In genomic region chr11:102546427-102546826, GRCh38 we compare ENCODE assay signal across 12 cellular contexts. TPM values are rescaled to one million over a fixed set of nuclear protein-coding genes. Genes with fewer than 3 reads are reported as not detected.
DNase-seq lines count a peak whose midpoint lies in the region; ATAC-seq and TF ChIP-seq lines count a peak whose summit lies in the region.
"Had no signal": no experiment of that assay in that cellular context is flagged by ENCODE, and none has a peak within 500 bp of the region (broad histone marks: within the 10 kb centered on the region; RNA-seq: fewer than 3 reads in every experiment).

No MANE protein-coding gene starts in this region.

- no peaks in the 10 kb centered on the region for H3K9me3 ChIP-seq in GM23248 (ENCODE audit: low read depth)

- no peaks in the 10 kb centered on the region for H3K79me2 ChIP-seq in GM23248 (ENCODE audit: insufficient read depth)

- ATAC-seq in GM18498 (IDR thresholded peaks at IDR 0.05; ENCODE audit: unreplicated experiment) (peak; percentile 60), GM21423 (IDR thresholded peaks at IDR 0.05; ENCODE audit: unreplicated experiment) (peak; percentile 58), HG03139 (IDR thresholded peaks at IDR 0.05; ENCODE audit: unreplicated experiment) (peak; percentile 42)

- H3F3A ChIP-seq in GM23248 (ENCODE audit: insufficient read depth) = no peaks in the 10 kb centered on the region

- H3K36me3 ChIP-seq in brain microvascular endothelial cell (replicated peaks) = no peaks in the 10 kb centered on the region
- no peaks in the 10 kb centered on the region for H3K36me3 ChIP-seq in GM23248 (ENCODE audit: low read depth)

- no peaks in the 10 kb centered on the region for H3K9me2 ChIP-seq in GM23248 (ENCODE audit: insufficient read depth)

- TF ChIP-seq CTCF in brain microvascular endothelial cell (IDR thresholded peaks at IDR 0.05; ENCODE audit: low read depth, low read length, missing control alignments) = no peak

- no peaks in the 10 kb centered on the region for H3K4me1 ChIP-seq in GM23248 (ENCODE audit: insufficient read depth)

- H3K9ac ChIP-seq in GM23248 = no peak overlapping the region

- no peak overlapping the region for H2AFZ ChIP-seq in GM23248

- H3K27me3 ChIP-seq in brain microvascular endothelial cell (replicated peaks) (no peaks in the 10 kb centered on the region), GM23248 (replicated peaks; ENCODE audit: insufficient read depth) (peaks cover 3% of the 10 kb centered on the region; the same call in 1 of the 2 replicates)

- WGBS in GM23248 (ENCODE audit: low coverage in 1 of 2, low lambda C conversion rate in 2 of 2, missing lambda C conversion rate in 2 of 2), 2 experiments = 61 to 68% methylated on average over 4 of the region's 4 CpGs

- DNase-seq in brain microvascular endothelial cell (peak; percentile 13), GM19238 (ENCODE audit: insufficient read length, low spot score) (no peak), DMS114 treated with DMSO at 0.1 percent for 48 hours (lab: John Stamatoyannopoulos, UW; ENCODE audit: unreplicated experiment) (no peak), NCI-H82 treated with DMSO at 0.1 percent for 48 hours (lab: John Stamatoyannopoulos, UW; ENCODE audit: unreplicated experiment) (no peak), GM23248 (no peak)
- DNase-seq: activated effector memory CD4-positive, alpha-beta T cell treated with anti-CD3 and anti-CD28 coated beads, Interleukin-2, amount 50 U/mL, for 16 hours; CD4-positive, alpha-beta T cell; kidney; NCI-H1930 had no signal

- in situ Hi-C loops in brain microvascular endothelial cell (cut with HindIII; ENCODE audit: low pct_ligation_motif_present, low sequenced_read_pairs) = no loop called here
- in situ Hi-C loops in GM23248 (cut with MboI) = no loop called here

- H3K27ac ChIP-seq in brain microvascular endothelial cell (no peak overlapping the region), GM23248 (no peak overlapping the region)

- H3K4me3 ChIP-seq in brain microvascular endothelial cell (ENCODE audit: low read depth, low read length) (no peak overlapping the region), GM23248 (no peak overlapping the region)

- no peaks in the 10 kb centered on the region for H4K20me1 ChIP-seq in GM23248 (ENCODE audit: insufficient read depth)

- no peak overlapping the region for H3K4me2 ChIP-seq in GM23248 (ENCODE audit: unreplicated experiment)

RNA-seq across cellular contexts. Expression of gene MMP7, which starts 15.9 kb away (rescaled TPM):
- total RNA-seq in GM23248 (2014; rRNA removed; shearing (Covaris generic)) = not detected in 2 replicates
- not detected in 2 replicates for polyA plus RNA-seq in GM23248 (2016; fragmentation: Nextera tagmentation; extraction: Ambion mirVana)
- total RNA-seq: CD4-positive, alpha-beta T cell had no signal
